8 cellular contexts compared by ENCODE assay signal in genomic region chr6:28922004-28922840, GRCh38. TPM values are rescaled to one million over a fixed set of nuclear protein-coding genes. Genes with fewer than 3 reads are reported as not detected.
DNase-seq lines count a peak whose midpoint lies in the region; ATAC-seq and TF ChIP-seq lines count a peak whose summit lies in the region.

No MANE protein-coding gene starts in this region.

- TF ChIP-seq CTCF in heart right ventricle (IDR thresholded peaks at IDR 0.05), result no peak
- no peak for TF ChIP-seq CTCF in WERI-Rb-1 (IDR thresholded peaks at IDR 0.05; ENCODE audit: low read depth, low read length)
- TF ChIP-seq CTCF in omental fat pad (IDR thresholded peaks at IDR 0.05), result no peak

- no peaks in the 10 kb centered on the region for H3K9me3 ChIP-seq in heart right ventricle
- H3K9me3 ChIP-seq in WERI-Rb-1 (ENCODE audit: severe bottlenecking), result no peaks in the 10 kb centered on the region

- H3K36me3 ChIP-seq in heart right ventricle (peaks cover 0 to 51% (median 25%) of the 10 kb centered on the region in 9 donors), WERI-Rb-1 (peaks cover 62% of the 10 kb centered on the region)

- peaks cover 0 to 61% (median 17%) of the 10 kb centered on the region in 9 donors for H3K4me1 ChIP-seq in heart right ventricle

- intact Hi-C loops in heart right ventricle (cut with DNase I) (loop anchor here in 4 of 10 donors (2.0 kb wide), 1 partner anchor 25 kb away; no protein-coding TSS in a partner anchor), cardiac septum (cut with DNase I) (loop anchor here (10.0 kb wide), 1 partner anchor 63 kb away; no protein-coding TSS in a partner anchor)

- WGBS in heart right ventricle, 2 donors, result 39 to 43% methylated on average over 10 of the region's 10 CpGs

- H3K27ac ChIP-seq in heart right ventricle (peak overlapping the region in 9 of 10 donors; percentile 97 to 99 (median 98)), WERI-Rb-1 (peak overlapping the region; percentile 93)

- H3K27me3 ChIP-seq in heart right ventricle (no peaks in the 10 kb centered on the region), WERI-Rb-1 (ENCODE audit: insufficient read depth, low read depth, severe bottlenecking) (no peaks in the 10 kb centered on the region)

- H3K4me3 ChIP-seq in heart right ventricle, result peak overlapping the region; percentile 80 to 100 (median 92)
- peak overlapping the region; percentile 73 for H3K4me3 ChIP-seq in WERI-Rb-1 (ENCODE audit: low read depth, low read length)

- DNase-seq in heart right ventricle (no peak), cardiac septum (ENCODE audit: low spot score) (no peak), WERI-Rb-1 (no peak), omental fat pad (ENCODE audit: low spot score) (no peak), retina (no peak)

- ATAC-seq in heart right ventricle (peak in 1 of 8 donors; percentile 2), esophagus mucosa (peak; percentile 87), omental fat pad (ENCODE audit: low FRiP score) (peak; percentile 55), GM18873 (IDR thresholded peaks at IDR 0.05; ENCODE audit: low FRiP score, unreplicated experiment) (no peak), HG02840 (IDR thresholded peaks at IDR 0.05; ENCODE audit: low FRiP score, unreplicated experiment) (no peak)

RNA-seq across cellular contexts. Expression of gene TRIM27, which starts 1.6 kb away (rescaled TPM):
- 10 to 100 TPM; 14.7 to 23.1 (median 17.6) TPM for total RNA-seq in heart right ventricle
- polyA plus RNA-seq in heart right ventricle, result 10 to 100 TPM; 21.0 to 26.2 TPM
- 21.0 TPM for total RNA-seq in cardiac septum
- total RNA-seq in esophagus mucosa, result 22.0 TPM
- 10 to 100 TPM; 37.0 to 75.2 (median 58.4) TPM for total RNA-seq in omental fat pad

Comparison
In these comparisons a context has a peak if more than half of its experiments do, and no peak if none do; other contexts are left out.
1. ATAC-seq: peak in esophagus mucosa (single experiment) and omental fat pad (single experiment); none in GM18873 (single experiment) and HG02840 (single experiment).